ENCODE assay signal across 25 cellular contexts in the genomic region with DNA sequence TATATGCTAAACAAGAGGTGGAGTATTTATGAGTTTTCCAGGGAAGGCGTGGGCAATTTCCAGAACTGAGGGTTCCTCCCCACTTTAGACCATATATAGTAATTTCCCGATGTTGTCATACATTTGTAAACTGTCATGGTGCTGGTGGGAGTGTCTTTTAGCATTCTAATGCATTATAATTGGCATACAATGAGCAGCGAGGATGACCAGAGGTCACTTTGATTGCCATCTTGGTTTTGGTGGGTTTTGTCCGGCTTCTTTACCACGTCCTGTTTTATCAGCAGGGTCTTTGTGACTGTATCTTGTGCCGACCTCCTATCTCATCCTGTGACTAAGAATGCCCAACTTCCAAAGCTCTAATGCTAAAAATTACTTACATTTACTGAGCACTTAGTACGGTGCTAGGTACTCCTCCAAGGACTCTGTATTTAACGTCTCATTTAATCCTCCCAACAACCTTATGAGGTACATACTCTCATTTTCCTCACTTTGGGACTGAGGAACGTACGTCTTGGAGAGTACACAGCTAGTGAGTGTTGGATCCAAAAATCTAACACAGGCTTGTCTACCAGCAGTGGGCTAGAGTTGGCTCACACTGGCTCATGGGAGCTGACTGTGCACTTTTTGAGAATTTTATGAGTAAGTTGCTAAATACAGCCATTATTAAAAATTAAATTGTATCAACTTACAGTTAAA.
"Had no signal": no experiment of that assay in that cellular context is flagged by ENCODE, and none has a peak within 500 bp of the region (broad histone marks: within the 10 kb centered on the region; RNA-seq: fewer than 3 reads in every experiment).

No MANE protein-coding gene starts in this region.

- DNase-seq: natural killer cell; occipital lobe; ovary; posterior cingulate gyrus; psoas muscle; right cardiac atrium; stimulated activated CD4-positive, alpha-beta T cell treated with anti-CD3 and anti-CD28 coated beads, Interleukin-15, amount 100 ng/mL, for 24 hours; stimulated activated CD4-positive, alpha-beta T cell treated with anti-CD3 and anti-CD28 coated beads, Interleukin-2, amount 100 ng/mL, for 24 hours; stimulated activated CD4-positive, alpha-beta T cell treated with anti-CD3 and anti-CD28 coated beads, Interleukin-2, amount 100 ng/mL, for 48 hours; stimulated activated CD4-positive, alpha-beta T cell treated with anti-CD3 and anti-CD28 coated beads, Interleukin-4, amount 100 ng/mL, for 24 hours; stimulated activated naive B cell treated with anti-CD40 and anti-IgM and Interleukin-4, amounts not matched to agents 10 μg/mL and 1 μg/mL and 100 μg/mL, for 72 hours; stimulated activated naive CD4-positive, alpha-beta T cell treated with Interleukin-2 at 50 U/mL for 16 hours; stomach; thyroid gland; trophoblast cell; upper lobe of left lung had no signal

- H3K4me3 ChIP-seq: neural progenitor cell, ovary, psoas muscle, skin epidermis, stomach, thoracic aorta, thyroid gland, tibial nerve, upper lobe of left lung, vagina had no signal

- H3K36me3 ChIP-seq: neural progenitor cell, ovary, stomach, thoracic aorta, thyroid gland, tibial nerve, upper lobe of left lung, vagina had no signal

- H3K9me3 ChIP-seq: ovary, psoas muscle, stomach, thoracic aorta, thyroid gland, tibial nerve, upper lobe of left lung, vagina had no signal

- H3K27me3 ChIP-seq: neural progenitor cell, ovary, stomach, thyroid gland, tibial nerve, upper lobe of left lung, vagina had no signal

- H3K4me1 ChIP-seq: parathyroid adenoma, psoas muscle, stomach, vagina had no signal

- H3K9ac ChIP-seq: neural progenitor cell, parathyroid adenoma had no signal

- H2AFZ ChIP-seq: parathyroid adenoma had no signal

- ATAC-seq: natural killer cell; psoas muscle; right cardiac atrium; sciatic nerve; stimulated activated effector memory CD8-positive, alpha-beta T cell treated with anti-CD3 and anti-CD28 coated beads, Interleukin-12 subunit alpha, Interleukin-12 subunit beta, amount 100 ng/mL, for 72 hours; stimulated activated naive B cell treated with anti-CD40 and anti-IgM and Interleukin-4, amounts not matched to agents 10 μg/mL and 1 μg/mL and 100 μg/mL, for 72 hours had no signal

- H3K27ac ChIP-seq: ovary, parathyroid adenoma, psoas muscle, skin epidermis, stomach, thoracic aorta, tibial nerve, upper lobe of left lung, vagina had no signal

- FAIRE-seq: urothelium cell line had no signal
